In the genomic region with DNA sequence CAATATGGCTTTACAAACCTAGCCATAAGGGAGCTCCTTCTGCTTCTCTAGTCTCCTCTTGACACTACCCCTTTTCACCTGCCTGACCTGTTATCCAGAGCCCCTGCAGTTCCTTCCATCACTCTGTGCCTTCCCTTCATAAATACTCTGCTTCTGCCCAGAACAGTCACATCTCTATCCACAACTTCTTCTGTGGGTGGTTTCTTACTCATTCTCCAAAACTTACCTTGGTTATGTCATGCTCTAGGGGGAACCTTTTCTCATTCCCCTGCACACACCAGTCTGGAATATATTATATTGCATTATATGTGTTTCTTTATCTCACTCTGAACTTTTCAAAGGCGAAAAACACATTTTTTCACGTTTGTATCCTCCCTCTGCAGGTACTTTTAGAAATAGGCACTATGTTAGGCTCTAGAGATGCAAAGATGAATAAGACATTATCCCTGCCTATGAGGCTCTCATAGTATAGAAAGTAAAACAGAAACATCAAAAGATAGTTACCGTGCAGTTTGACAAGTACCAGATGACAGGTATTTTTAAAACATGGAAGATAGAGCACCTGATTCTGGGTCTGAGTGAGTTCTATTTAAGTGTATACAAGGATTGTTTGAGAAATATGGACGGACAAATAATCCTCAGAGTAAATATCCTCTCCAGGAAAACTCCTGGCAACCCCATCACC, we compare ENCODE assay signal across 16 cellular contexts. TPM values are rescaled to one million over a fixed set of nuclear protein-coding genes. Genes with fewer than 3 reads are reported as not detected.
DNase-seq lines count a peak whose midpoint lies in the region; ATAC-seq, FAIRE-seq and TF ChIP-seq lines count a peak whose summit lies in the region.
"Had no signal": no experiment of that assay in that cellular context is flagged by ENCODE, and none has a peak within 500 bp of the region (broad histone marks: within the 10 kb centered on the region; RNA-seq: fewer than 3 reads in every experiment).

No MANE protein-coding gene starts in this region.

- H3K27ac Mint-ChIP-seq in chondrocyte (ENCODE audit: unreplicated experiment), result no peak overlapping the region
- H3K27ac Mint-ChIP-seq: activated naive CD4-positive, alpha-beta T cell treated with anti-CD3 and anti-CD28 coated beads for 36 hours; type B pancreatic cell had no signal

- TF ChIP-seq CTCF in chondrocyte (IDR thresholded peaks at IDR 0.05), result no peak

- ATAC-seq in GM18508 (IDR thresholded peaks at IDR 0.05; ENCODE audit: insufficient read depth, unreplicated experiment) (peak; percentile 48), HG02623 (IDR thresholded peaks at IDR 0.05; ENCODE audit: unreplicated experiment) (peak; percentile 58), HG03558 (IDR thresholded peaks at IDR 0.05; ENCODE audit: extremely low read depth, unreplicated experiment) (peak; percentile 58)

- DNase-seq in GM19239 (ENCODE audit: insufficient read length, low spot score) (no peak), NAMALWA (ENCODE audit: low spot score) (no peak), NK-92 (lab: John Stamatoyannopoulos, UW; ENCODE audit: unreplicated experiment) (no peak), medulla oblongata (ENCODE audit: extremely low spot score) (no peak), chondrocyte (ENCODE audit: low spot score) (no peak)
- DNase-seq: activated CD8-positive, alpha-beta memory T cell treated with anti-CD3 and anti-CD28 coated beads for 24 hours; activated naive CD4-positive, alpha-beta T cell treated with anti-CD3 and anti-CD28 coated beads for 36 hours; foreskin fibroblast; mammary epithelial cell; NCI-H2171 treated with DMSO at 0.1 percent for 48 hours; SIG-M5; stimulated activated CD4-positive, alpha-beta T cell treated with anti-CD3 and anti-CD28 coated beads, Interleukin-2, amount 100 ng/mL, for 24 hours had no signal

- H3K36me3 Mint-ChIP-seq in chondrocyte (ENCODE audit: low read depth), result peaks cover 4% of the 10 kb centered on the region

- peaks cover 44% of the 10 kb centered on the region for H3K4me1 Mint-ChIP-seq in chondrocyte (ENCODE audit: low read depth)

- peak; percentile 42 for FAIRE-seq in GM19239 (lab: Jason Lieb, UNC)

- no peak overlapping the region for H3K4me3 Mint-ChIP-seq in chondrocyte (ENCODE audit: unreplicated experiment)
- H3K4me3 Mint-ChIP-seq: activated naive CD4-positive, alpha-beta T cell treated with anti-CD3 and anti-CD28 coated beads for 36 hours; type B pancreatic cell had no signal

- H3K27me3 Mint-ChIP-seq in chondrocyte (ENCODE audit: low read depth), result no peaks in the 10 kb centered on the region
- H3K27me3 Mint-ChIP-seq: type B pancreatic cell had no signal

- H3K9me3 Mint-ChIP-seq in chondrocyte (ENCODE audit: low read depth), result peaks cover 5% of the 10 kb centered on the region
- H3K9me3 Mint-ChIP-seq: activated naive CD4-positive, alpha-beta T cell treated with anti-CD3 and anti-CD28 coated beads for 36 hours had no signal

RNA-seq across cellular contexts. Expression of a gene that starts 51.5 kb away (rescaled TPM):
- total RNA-seq in chondrocyte, result 29.5 to 42.0 TPM (median 32.2 TPM) in 3 replicates
